28 cellular contexts compared by ENCODE assay signal in the genomic region with DNA sequence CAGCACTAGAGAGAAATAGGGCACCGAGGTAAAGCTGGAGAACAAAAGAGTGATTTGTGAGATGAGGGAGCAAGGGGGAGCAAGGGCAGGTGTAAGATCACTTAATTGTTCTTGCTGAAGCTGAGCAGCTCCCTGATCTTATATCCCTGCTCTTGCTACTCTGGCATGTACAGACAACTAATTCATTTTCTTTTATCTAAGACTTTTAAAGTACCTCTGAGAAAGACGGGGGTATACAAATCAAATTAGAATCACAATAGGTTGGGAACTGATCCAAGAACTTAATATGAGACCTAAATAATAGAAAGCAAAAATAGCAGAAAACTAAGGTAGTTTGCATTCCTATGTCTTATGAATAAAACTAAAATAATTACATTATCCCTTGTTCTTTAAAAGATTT.
"Had no signal": no experiment of that assay in that cellular context is flagged by ENCODE, and none has a peak within 500 bp of the region (broad histone marks: within the 10 kb centered on the region; RNA-seq: fewer than 3 reads in every experiment).

No MANE protein-coding gene starts in this region.

- DNase-seq: activated CD4-positive, alpha-beta memory T cell treated with anti-CD3 and anti-CD28 coated beads for 36 hours; activated CD4-positive, alpha-beta T cell treated with anti-CD3 and anti-CD28 coated beads for 36 hours; activated CD4-positive, alpha-beta T cell treated with anti-CD3 and anti-CD28 coated beads, Interleukin-2, amount 10 ng/mL, durations not matched to agents 24 days and 14 days; activated CD4-positive, CD25-positive, alpha-beta regulatory T cell; activated CD4-positive, CD25-positive, alpha-beta regulatory T cell treated with anti-CD3 and anti-CD28 coated beads, Interleukin-2, amount 50 U/mL, for 72 hours; activated CD8-positive, alpha-beta memory T cell treated with anti-CD3 and anti-CD28 coated beads, Interleukin-2, amount 10 ng/mL, durations not matched to agents 7 days and 5 days; activated CD8-positive, alpha-beta memory T cell treated with anti-CD3 and anti-CD28 coated beads, Interleukin-2, amount 50 U/mL, for 4 hours; activated CD8-positive, alpha-beta T cell treated with anti-CD3 and anti-CD28 coated beads, Interleukin-2, amount 10 ng/mL, durations not matched to agents 7 days and 5 days; activated effector memory CD4-positive, alpha-beta T cell treated with anti-CD3 and anti-CD28 coated beads, Interleukin-2, amount 50 U/mL, for 16 hours; activated naive CD4-positive, alpha-beta T cell treated with anti-CD3 and anti-CD28 coated beads for 36 hours; activated naive CD8-positive, alpha-beta T cell treated with anti-CD3 and anti-CD28 coated beads for 36 hours; activated naive CD8-positive, alpha-beta T cell treated with anti-CD3 and anti-CD28 coated beads, Interleukin-2, amount 50 U/mL, for 24 hours; activated T-cell treated with anti-CD3 and anti-CD28 coated beads, Interleukin-2, amount 50 U/mL, for 1 hour; activated T-cell treated with anti-CD3 and anti-CD28 coated beads, Interleukin-2, amount 50 U/mL, for 48 hours; adrenal gland; amygdala; aorta; body of pancreas; caudate nucleus; cortex of kidney; dermis blood vessel endothelial cell; effector CD4-positive, alpha-beta T cell; effector memory CD8-positive, alpha-beta T cell; erythroblast; foreskin keratinocyte; gastrocnemius medialis; glutamatergic neuron; heart left ventricle had no signal

- ATAC-seq: activated CD4-positive, alpha-beta T cell treated with anti-CD3 and anti-CD28 coated beads for 36 hours; activated CD8-positive, alpha-beta memory T cell treated with anti-CD3 and anti-CD28 coated beads, Interleukin-2, amount 10 ng/mL, durations not matched to agents 7 days and 5 days; activated CD8-positive, alpha-beta T cell treated with anti-CD3 and anti-CD28 coated beads, Interleukin-2, amount 10 ng/mL, durations not matched to agents 7 days and 5 days; activated naive CD8-positive, alpha-beta T cell treated with anti-CD3 and anti-CD28 coated beads, Interleukin-2, amount 50 U/mL, for 24 hours; body of pancreas; effector memory CD8-positive, alpha-beta T cell; foreskin keratinocyte; gastrocnemius medialis; heart left ventricle had no signal
